Comparison of ENCODE assay signal across 11 cellular contexts in genomic region chr12:915090-915489, GRCh38. TPM values are rescaled to one million over a fixed set of nuclear protein-coding genes. Genes with fewer than 3 reads are reported as not detected.
DNase-seq lines count a peak whose midpoint lies in the region; ATAC-seq and TF ChIP-seq lines count a peak whose summit lies in the region.
"Had no signal": no experiment of that assay in that cellular context is flagged by ENCODE, and none has a peak within 500 bp of the region (broad histone marks: within the 10 kb centered on the region; RNA-seq: fewer than 3 reads in every experiment).

No MANE protein-coding gene starts in this region.

- H3K4me3 Mint-ChIP-seq in CD8-positive, alpha-beta T cell: no peak overlapping the region
- H3K4me3 Mint-ChIP-seq in activated CD4-positive, alpha-beta memory T cell treated with anti-CD3 and anti-CD28 coated beads for 36 hours: no peak overlapping the region
- H3K4me3 Mint-ChIP-seq in memory B cell: no peak overlapping the region
- H3K4me3 Mint-ChIP-seq: mesothelial cell of epicardium had no signal

- peaks cover 42% of the 10 kb centered on the region for H3K36me3 ChIP-seq in CD8-positive, alpha-beta T cell (ENCODE audit: insufficient read depth, low read length)
- peaks cover 81% of the 10 kb centered on the region for H3K36me3 ChIP-seq in suprapubic skin

- intact Hi-C loops in CD8-positive, alpha-beta T cell (cut with DNase I, micrococcal nuclease): no loop called here
- intact Hi-C loops in activated CD4-positive, alpha-beta memory T cell treated with anti-CD3 and anti-CD28 coated beads for 36 hours (cut with micrococcal nuclease): no loop called here

- H3K27ac Mint-ChIP-seq in CD8-positive, alpha-beta T cell: peak overlapping the region; percentile 70
- peak overlapping the region; percentile 28 for H3K27ac Mint-ChIP-seq in activated CD4-positive, alpha-beta memory T cell treated with anti-CD3 and anti-CD28 coated beads for 36 hours
- H3K27ac Mint-ChIP-seq in memory B cell: peak overlapping the region; percentile 19

- no peak for TF ChIP-seq EP300 in suprapubic skin (IDR thresholded peaks at IDR 0.05)

- peaks cover 79% of the 10 kb centered on the region for H3K36me3 Mint-ChIP-seq in CD8-positive, alpha-beta T cell
- peaks cover 36% of the 10 kb centered on the region for H3K36me3 Mint-ChIP-seq in activated CD4-positive, alpha-beta memory T cell treated with anti-CD3 and anti-CD28 coated beads for 36 hours
- H3K36me3 Mint-ChIP-seq in memory B cell: peaks cover 20% of the 10 kb centered on the region

- CTCF ChIA-PET in CD8-positive, alpha-beta T cell (lab: Charles Lee): interaction anchor here (1.4 kb wide), 1 partner anchor 9 kb away, joined by 4 read pairs; no protein-coding TSS in a partner anchor
- CTCF ChIA-PET in activated CD4-positive, alpha-beta memory T cell treated with anti-CD3 and anti-CD28 coated beads for 36 hours (lab: Charles Lee): interaction anchor here (1.1 kb wide), 1 partner anchor 40 kb away, joined by 3 read pairs; no protein-coding TSS in a partner anchor

- H3K27me3 ChIP-seq in CD8-positive, alpha-beta T cell (ENCODE audit: insufficient read depth, low read length): no peaks in the 10 kb centered on the region
- no peaks in the 10 kb centered on the region for H3K27me3 ChIP-seq in HL-60 (ENCODE audit: insufficient read depth, poor library complexity, severe bottlenecking)
- no peaks in the 10 kb centered on the region for H3K27me3 ChIP-seq in suprapubic skin

- POLR2A ChIA-PET in CD8-positive, alpha-beta T cell (lab: Charles Lee): interaction anchor here (0.6 to 2.0 kb wide), 2 partner anchors 34 to 318 kb away, joined by 3 to 7 read pairs; partner anchors contain the start of gene RAD52
- POLR2A ChIA-PET in activated CD4-positive, alpha-beta memory T cell treated with anti-CD3 and anti-CD28 coated beads for 36 hours (lab: Charles Lee): no interaction called here

- peaks cover 26% of the 10 kb centered on the region for H3K4me1 Mint-ChIP-seq in CD8-positive, alpha-beta T cell (ENCODE audit: low read depth)
- peaks cover 5% of the 10 kb centered on the region for H3K4me1 Mint-ChIP-seq in activated CD4-positive, alpha-beta memory T cell treated with anti-CD3 and anti-CD28 coated beads for 36 hours (ENCODE audit: low read depth)
- H3K4me1 Mint-ChIP-seq in memory B cell: peaks cover 6% of the 10 kb centered on the region
- H3K4me1 Mint-ChIP-seq: mesothelial cell of epicardium had no signal

- ATAC-seq in CD8-positive, alpha-beta T cell: peak; percentile 42
- ATAC-seq in memory B cell (ENCODE audit: low read depth): no peak
- ATAC-seq in GM21447 (IDR thresholded peaks at IDR 0.05; ENCODE audit: unreplicated experiment): no peak
- ATAC-seq in HG02938 (IDR thresholded peaks at IDR 0.05; ENCODE audit: unreplicated experiment): no peak

- no peaks in the 10 kb centered on the region for H3K27me3 Mint-ChIP-seq in CD8-positive, alpha-beta T cell (ENCODE audit: low read depth)
- no peaks in the 10 kb centered on the region for H3K27me3 Mint-ChIP-seq in activated CD4-positive, alpha-beta memory T cell treated with anti-CD3 and anti-CD28 coated beads for 36 hours
- no peaks in the 10 kb centered on the region for H3K27me3 Mint-ChIP-seq in memory B cell

- no peak for TF ChIP-seq CTCF in CD8-positive, alpha-beta T cell (IDR thresholded peaks at IDR 0.05)
- TF ChIP-seq CTCF in HL-60 (IDR thresholded peaks at IDR 0.05; ENCODE audit: insufficient read depth, low read length) (no peak), suprapubic skin (IDR thresholded peaks at IDR 0.05) (no peak)

- no peak overlapping the region for H3K4me3 ChIP-seq in CD8-positive, alpha-beta T cell (ENCODE audit: low read depth, low read length)
- H3K4me3 ChIP-seq in HL-60 (replicated peaks; ENCODE audit: insufficient read depth, low read length) (no peak overlapping the region), suprapubic skin (no peak overlapping the region)

- H3K27ac ChIP-seq in CD8-positive, alpha-beta T cell (ENCODE audit: low read depth, low read length): no peak overlapping the region
- H3K27ac ChIP-seq in HL-60 (replicated peaks) (peak overlapping the region; percentile 60), suprapubic skin (no peak overlapping the region)

- no peaks in the 10 kb centered on the region for H3K9me3 ChIP-seq in CD8-positive, alpha-beta T cell (ENCODE audit: low read length)
- H3K9me3 ChIP-seq in suprapubic skin: no peaks in the 10 kb centered on the region

- no peak for DNase-seq in CD8-positive, alpha-beta T cell
- DNase-seq in HL-60 (ENCODE audit: low read depth in 1 of 2, low spot score in 1 of 2) (peak in 1 of 2 experiments; percentile 56), memory B cell (ENCODE audit: low spot score in 2 of 2) (no peak), suprapubic skin (ENCODE audit: low spot score in 2 of 2) (no peak), NCI-H2196 (lab: John Stamatoyannopoulos, UW; ENCODE audit: unreplicated experiment) (no peak)
- no peak for DNase-seq in activated CD4-positive, alpha-beta memory T cell treated with anti-CD3 and anti-CD28 coated beads for 36 hours
- DNase-seq: hypothalamus, NCI-H1694 treated with DMSO at 0.1 percent for 48 hours had no signal

- peaks cover 12% of the 10 kb centered on the region for H3K4me1 ChIP-seq in CD8-positive, alpha-beta T cell (ENCODE audit: insufficient read depth, low read length)
- H3K4me1 ChIP-seq in suprapubic skin: no peaks in the 10 kb centered on the region

- WGBS in suprapubic skin: 67% methylated on average over 5 of the region's 5 CpGs

- H3K9me3 Mint-ChIP-seq in CD8-positive, alpha-beta T cell: no peaks in the 10 kb centered on the region
- H3K9me3 Mint-ChIP-seq in activated CD4-positive, alpha-beta memory T cell treated with anti-CD3 and anti-CD28 coated beads for 36 hours: no peaks in the 10 kb centered on the region
- H3K9me3 Mint-ChIP-seq in memory B cell: no peaks in the 10 kb centered on the region
- H3K9me3 Mint-ChIP-seq: mesothelial cell of epicardium had no signal

- TF ChIP-seq POLR2A in suprapubic skin (IDR thresholded peaks at IDR 0.05): no peak

RNA-seq across cellular contexts. Expression of gene RAD52, which starts 34.4 kb away (rescaled TPM):
- 1 to 10 TPM; 8.1 to 9.6 TPM for total RNA-seq in CD8-positive, alpha-beta T cell
- total RNA-seq in activated CD4-positive, alpha-beta memory T cell treated with anti-CD3 and anti-CD28 coated beads for 36 hours: 10 to 100 TPM in 1 of 2 experiments, 1 to 10 TPM in 1; 9.5 to 14.5 TPM
- total RNA-seq in suprapubic skin: 10 to 100 TPM in 3 of 4 donors, 1 to 10 TPM in 1; 6.0 to 28.4 (median 14.3) TPM

Comparison
In these comparisons a context has a peak if more than half of its experiments do, and no peak if none do; other contexts are left out.
1. H3K27ac Mint-ChIP-seq: peak in every context shown above with its lines; median percentile 70 in CD8-positive, alpha-beta T cell; 28 in activated CD4-positive, alpha-beta memory T cell treated with anti-CD3 and anti-CD28 coated beads for 36 hours; 19 in memory B cell.